22 cellular contexts compared by ENCODE assay signal in the genomic region with DNA sequence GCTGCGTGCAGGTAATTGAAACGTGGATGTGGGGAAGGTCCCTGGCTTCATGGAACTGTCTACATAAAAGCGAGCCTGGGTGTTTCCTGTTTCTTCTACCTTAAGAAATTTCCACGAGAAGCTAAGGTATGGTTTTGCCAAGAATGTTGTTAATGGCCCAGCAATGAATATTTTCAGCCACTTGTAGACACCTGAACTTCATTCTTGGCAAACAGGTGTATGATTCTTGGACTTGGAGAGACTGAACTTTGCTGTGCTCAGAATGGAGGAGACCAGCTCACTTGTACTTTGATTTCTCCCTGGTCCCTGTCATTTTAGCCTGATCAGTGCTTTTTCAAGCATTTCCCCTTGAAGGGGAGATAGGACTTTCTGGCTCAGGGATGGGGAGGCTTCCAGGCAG. TPM values are rescaled to one million over a fixed set of nuclear protein-coding genes. Genes with fewer than 3 reads are reported as not detected.
DNase-seq lines count a peak whose midpoint lies in the region; ATAC-seq and TF ChIP-seq lines count a peak whose summit lies in the region.
"Had no signal": no experiment of that assay in that cellular context is flagged by ENCODE, and none has a peak within 500 bp of the region (broad histone marks: within the 10 kb centered on the region; RNA-seq: fewer than 3 reads in every experiment).

No MANE protein-coding gene starts in this region.

- H3K27ac Mint-ChIP-seq in CD4-positive, CD25-positive, alpha-beta regulatory T cell, result peak overlapping the region; percentile 76 to 88 (median 83)
- H3K27ac Mint-ChIP-seq in CD4-positive, alpha-beta T cell, result peak overlapping the region; percentile 81
- no peak overlapping the region for H3K27ac Mint-ChIP-seq in endothelial cell (ENCODE audit: unreplicated experiment)

- no peak overlapping the region for H3K4me2 ChIP-seq in osteoblast (ENCODE audit: insufficient read depth, low read length)

- POLR2A ChIA-PET in CD4-positive, alpha-beta T cell (lab: Charles Lee), result no interaction called here

- H3K4me3 ChIP-seq in CD4-positive, CD25-positive, alpha-beta regulatory T cell (ENCODE audit: low read depth, low read length), result no peak overlapping the region
- H3K4me3 ChIP-seq in osteoblast (ENCODE audit: insufficient read depth, low read length), result no peak overlapping the region
- H3K4me3 ChIP-seq: GM12878, GM23248 had no signal

- no peak overlapping the region for H2AFZ ChIP-seq in osteoblast (ENCODE audit: low read length)
- H2AFZ ChIP-seq: GM23248 had no signal

- H3K9me3 ChIP-seq in CD4-positive, CD25-positive, alpha-beta regulatory T cell (ENCODE audit: control insufficient read depth in 2 of 2, low read length in 2 of 2), result no peaks in the 10 kb centered on the region
- H3K9me3 ChIP-seq in CD4-positive, alpha-beta T cell (ENCODE audit: control insufficient read depth, low read length), result no peaks in the 10 kb centered on the region
- no peaks in the 10 kb centered on the region for H3K9me3 ChIP-seq in osteoblast (ENCODE audit: low read depth, low read length)
- H3K9me3 ChIP-seq: BE2C had no signal

- H3K27ac ChIP-seq in CD4-positive, CD25-positive, alpha-beta regulatory T cell (ENCODE audit: insufficient read depth, low read length, poor library complexity, severe bottlenecking), result no peak overlapping the region
- H3K27ac ChIP-seq in CD4-positive, alpha-beta T cell (ENCODE audit: low read depth, low read length), result no peak overlapping the region
- H3K27ac ChIP-seq in osteoblast (ENCODE audit: low read depth, low read length), result no peak overlapping the region
- H3K27ac ChIP-seq: GM23248 had no signal

- H3K79me2 ChIP-seq in osteoblast (ENCODE audit: insufficient read depth, low read length), result no peaks in the 10 kb centered on the region

- no peaks in the 10 kb centered on the region for H3K27me3 Mint-ChIP-seq in CD4-positive, CD25-positive, alpha-beta regulatory T cell
- H3K27me3 Mint-ChIP-seq in CD4-positive, alpha-beta T cell, result no peaks in the 10 kb centered on the region
- peaks cover 12% of the 10 kb centered on the region for H3K27me3 Mint-ChIP-seq in endothelial cell (ENCODE audit: unreplicated experiment)

- CTCF ChIA-PET in CD4-positive, alpha-beta T cell (lab: Charles Lee), result interaction anchor here (0.6 kb wide), 1 partner anchor 643 kb away, joined by 3 read pairs; no protein-coding TSS in a partner anchor

- peak in 1 of 3 donors; percentile 76 for DNase-seq in CD4-positive, CD25-positive, alpha-beta regulatory T cell
- DNase-seq in CD4-positive, alpha-beta T cell, result no peak
- DNase-seq in endothelial cell (ENCODE audit: low spot score) (no peak), osteoblast (ENCODE audit: insufficient read length, low spot score, missing footprints) (peak; percentile 42), superior temporal gyrus (ENCODE audit: extremely low spot score) (no peak), ACHN (no peak)
- no peak for DNase-seq in central memory CD4-positive, alpha-beta T cell
- DNase-seq: BE2C; CD8-positive, alpha-beta memory T cell; GDM1; GM23248; KBM-7; NCI-H1417 treated with DMSO at 0.1 percent for 48 hours; NCI-H1930; NCI-H2171; NCI-H446; NCI-H69; NK-92 treated with Interleukin-12 subunit alpha and Interleukin-12 subunit beta, amount 100 ng/mL, for 24 hours; OCI-M1; SHP77 treated with DMSO at 0.1 percent for 48 hours had no signal

- no peak for ATAC-seq in CD4-positive, CD25-positive, alpha-beta regulatory T cell (ENCODE audit: low read depth in 2 of 2)
- ATAC-seq in CD4-positive, alpha-beta T cell (ENCODE audit: poor library complexity), result no peak
- no peak for ATAC-seq in GM18519 (IDR thresholded peaks at IDR 0.05; ENCODE audit: low FRiP score, unreplicated experiment)
- ATAC-seq: GM12878 had no signal

- no peaks in the 10 kb centered on the region for H3K36me3 ChIP-seq in CD4-positive, CD25-positive, alpha-beta regulatory T cell (ENCODE audit: control insufficient read depth, insufficient read depth, low read length)
- H3K36me3 ChIP-seq in osteoblast (ENCODE audit: insufficient read depth, low read length), result no peaks in the 10 kb centered on the region
- H3K36me3 ChIP-seq: BE2C had no signal

- peaks cover 3 to 82% (median 49%) of the 10 kb centered on the region in 4 donors for H3K4me1 Mint-ChIP-seq in CD4-positive, CD25-positive, alpha-beta regulatory T cell
- peaks cover 77% of the 10 kb centered on the region for H3K4me1 Mint-ChIP-seq in CD4-positive, alpha-beta T cell (ENCODE audit: low read depth)
- H3K4me1 Mint-ChIP-seq in endothelial cell (ENCODE audit: unreplicated experiment), result peaks cover 61% of the 10 kb centered on the region

- H3K9me3 Mint-ChIP-seq in CD4-positive, CD25-positive, alpha-beta regulatory T cell, result no peaks in the 10 kb centered on the region
- H3K9me3 Mint-ChIP-seq in CD4-positive, alpha-beta T cell, result no peaks in the 10 kb centered on the region
- H3K9me3 Mint-ChIP-seq in endothelial cell (ENCODE audit: unreplicated experiment), result no peaks in the 10 kb centered on the region
- H3K9me3 Mint-ChIP-seq: CD8-positive, alpha-beta memory T cell had no signal

- peaks cover 59% of the 10 kb centered on the region for H3K4me1 ChIP-seq in CD4-positive, CD25-positive, alpha-beta regulatory T cell (ENCODE audit: control insufficient read depth, insufficient read depth, low read length, poor library complexity, severe bottlenecking)
- H3K4me1 ChIP-seq in osteoblast (ENCODE audit: insufficient read depth, low read length), result peaks cover 10% of the 10 kb centered on the region

- intact Hi-C loops in CD4-positive, alpha-beta T cell (cut with DNase I, micrococcal nuclease), result no loop called here

- H3K27me3 ChIP-seq in CD4-positive, CD25-positive, alpha-beta regulatory T cell (ENCODE audit: control insufficient read depth, insufficient read depth, low read length), result no peaks in the 10 kb centered on the region
- no peaks in the 10 kb centered on the region for H3K27me3 ChIP-seq in CD4-positive, alpha-beta T cell (ENCODE audit: control insufficient read depth, insufficient read depth, low read length)
- no peaks in the 10 kb centered on the region for H3K27me3 ChIP-seq in osteoblast (ENCODE audit: insufficient read depth, low read length)
- H3K27me3 ChIP-seq: BE2C had no signal

- TF ChIP-seq CTCF in CD4-positive, alpha-beta T cell (IDR thresholded peaks at IDR 0.05), result no peak
- TF ChIP-seq CTCF in endothelial cell (IDR thresholded peaks at IDR 0.05; ENCODE audit: unreplicated experiment) (no peak), osteoblast (IDR thresholded peaks at IDR 0.05; ENCODE audit: extremely low read depth, low read depth, low read length) (no peak)

- no peaks in the 10 kb centered on the region for H3K36me3 Mint-ChIP-seq in CD4-positive, CD25-positive, alpha-beta regulatory T cell
- H3K36me3 Mint-ChIP-seq in CD4-positive, alpha-beta T cell (ENCODE audit: low read depth), result no peaks in the 10 kb centered on the region
- peaks cover 11% of the 10 kb centered on the region for H3K36me3 Mint-ChIP-seq in endothelial cell (ENCODE audit: low read depth, unreplicated experiment)
- H3K36me3 Mint-ChIP-seq: CD8-positive, alpha-beta memory T cell had no signal

- H4K20me1 ChIP-seq in osteoblast (ENCODE audit: insufficient read depth, low read length), result peaks cover 41% of the 10 kb centered on the region

- in situ Hi-C loops in ACHN (cut with HindIII; ENCODE audit: low pct_ligation_motif_present, low pct_unique_long_range_greater_than_20kb, low sequenced_read_pairs), result no loop called here

- H3K4me3 Mint-ChIP-seq in CD4-positive, CD25-positive, alpha-beta regulatory T cell, result peak overlapping the region in 1 of 4 donors; percentile 54
- no peak overlapping the region for H3K4me3 Mint-ChIP-seq in CD4-positive, alpha-beta T cell
- H3K4me3 Mint-ChIP-seq in endothelial cell (ENCODE audit: unreplicated experiment), result peak overlapping the region; percentile 71
- H3K4me3 Mint-ChIP-seq: CD8-positive, alpha-beta memory T cell had no signal

RNA-seq across cellular contexts. Expression of gene LRP5, which starts 20.8 kb away (rescaled TPM):
- total RNA-seq in CD4-positive, CD25-positive, alpha-beta regulatory T cell, result 1.3 TPM
- 1 to 10 TPM in 1 of 4 donors, under 1 TPM in 2, not detected in 1; 0.22 to 1.2 (median 0.40) TPM for polyA plus RNA-seq in CD4-positive, CD25-positive, alpha-beta regulatory T cell
- 1 to 10 TPM; 2.0 to 2.9 TPM for total RNA-seq in CD4-positive, alpha-beta T cell
- 72.3 TPM for total RNA-seq in endothelial cell (ENCODE audit: unreplicated experiment)
- total RNA-seq in osteoblast, result 16.3 and 18.6 TPM in 2 replicates
